1 cellular context compared by ENCODE assay signal in the genomic region with DNA sequence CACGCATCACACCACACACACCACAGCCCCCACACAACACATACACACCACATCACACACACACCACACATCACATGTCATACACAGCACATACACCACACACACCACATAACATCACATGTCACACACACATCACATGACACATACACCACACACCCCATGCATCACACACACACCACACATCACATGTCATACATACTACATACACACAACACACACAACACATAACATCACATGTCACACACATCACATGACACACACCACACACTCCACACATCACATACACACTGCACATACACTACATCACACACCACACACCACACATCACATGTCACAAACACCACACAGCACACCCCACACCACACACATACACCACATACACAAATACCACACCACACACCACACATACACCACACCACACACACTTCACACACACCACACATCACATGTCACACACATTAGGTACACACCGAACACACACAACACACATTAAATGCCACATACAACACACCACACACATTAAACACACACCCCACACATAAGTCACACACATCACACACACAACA.
TF ChIP-seq lines count a peak whose summit lies in the region.

No MANE protein-coding gene starts in this region.

TF ChIP-seq in GM12878, 131 proteins besides CTCF, POLR2A, EP300 and RAD21:
- TF ChIP-seq, protein P1, sequence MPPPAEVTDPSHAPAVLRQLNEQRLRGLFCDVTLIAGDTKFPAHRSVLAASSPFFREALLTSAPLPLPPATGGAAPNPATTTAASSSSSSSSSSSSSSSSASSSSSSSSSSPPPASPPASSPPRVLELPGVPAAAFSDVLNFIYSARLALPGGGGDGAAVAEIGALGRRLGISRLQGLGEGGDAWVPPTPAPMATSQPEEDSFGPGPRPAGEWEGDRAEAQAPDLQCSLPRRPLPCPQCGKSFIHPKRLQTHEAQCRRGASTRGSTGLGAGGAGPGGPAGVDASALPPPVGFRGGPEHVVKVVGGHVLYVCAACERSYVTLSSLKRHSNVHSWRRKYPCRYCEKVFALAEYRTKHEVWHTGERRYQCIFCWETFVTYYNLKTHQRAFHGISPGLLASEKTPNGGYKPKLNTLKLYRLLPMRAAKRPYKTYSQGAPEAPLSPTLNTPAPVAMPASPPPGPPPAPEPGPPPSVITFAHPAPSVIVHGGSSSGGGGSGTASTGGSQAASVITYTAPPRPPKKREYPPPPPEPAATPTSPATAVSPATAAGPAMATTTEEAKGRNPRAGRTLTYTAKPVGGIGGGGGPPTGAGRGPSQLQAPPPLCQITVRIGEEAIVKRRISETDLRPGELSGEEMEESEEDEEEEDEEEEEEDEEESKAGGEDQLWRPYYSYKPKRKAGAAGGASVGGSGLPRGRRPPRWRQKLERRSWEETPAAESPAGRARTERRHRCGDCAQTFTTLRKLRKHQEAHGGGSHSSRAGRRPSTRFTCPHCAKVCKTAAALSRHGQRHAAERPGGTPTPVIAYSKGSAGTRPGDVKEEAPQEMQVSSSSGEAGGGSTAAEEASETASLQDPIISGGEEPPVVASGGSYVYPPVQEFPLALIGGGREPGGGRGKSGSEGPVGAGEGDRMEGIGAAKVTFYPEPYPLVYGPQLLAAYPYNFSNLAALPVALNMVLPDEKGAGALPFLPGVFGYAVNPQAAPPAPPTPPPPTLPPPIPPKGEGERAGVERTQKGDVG (CRISPR knock-in tag; IDR thresholded peaks at IDR 0.05): no peak
- TF ChIP-seq STAT3 (IDR thresholded peaks at IDR 0.05; ENCODE audit: low read depth, low read length) (no peak), SMAD1 (IDR thresholded peaks at IDR 0.05; ENCODE audit: low read depth, partially characterized antibody) (no peak), MXI1 (IDR thresholded peaks at IDR 0.05; ENCODE audit: low read depth, low read length) (no peak), NR2C2 (IDR thresholded peaks at IDR 0.05; ENCODE audit: borderline replicate concordance, control insufficient read depth, insufficient read length, low read depth) (peak; percentile 40), SP1 (IDR thresholded peaks at IDR 0.05; ENCODE audit: low read depth, low read length) (no peak), ZNF217 (IDR thresholded peaks at IDR 0.05) (no peak), NRF1 (conservative IDR thresholded peaks at IDR 0.05; ENCODE audit: low read depth, low read length) (no peak), HDGF (IDR thresholded peaks at IDR 0.05) (peak; percentile 54; the same call in 1 of the 2 replicates), ZNF24 (IDR thresholded peaks at IDR 0.05) (no peak), TCF3 (IDR thresholded peaks at IDR 0.05; ENCODE audit: borderline replicate concordance, insufficient read depth, low read depth, low read length) (no peak)
- TF ChIP-seq, protein P2, sequence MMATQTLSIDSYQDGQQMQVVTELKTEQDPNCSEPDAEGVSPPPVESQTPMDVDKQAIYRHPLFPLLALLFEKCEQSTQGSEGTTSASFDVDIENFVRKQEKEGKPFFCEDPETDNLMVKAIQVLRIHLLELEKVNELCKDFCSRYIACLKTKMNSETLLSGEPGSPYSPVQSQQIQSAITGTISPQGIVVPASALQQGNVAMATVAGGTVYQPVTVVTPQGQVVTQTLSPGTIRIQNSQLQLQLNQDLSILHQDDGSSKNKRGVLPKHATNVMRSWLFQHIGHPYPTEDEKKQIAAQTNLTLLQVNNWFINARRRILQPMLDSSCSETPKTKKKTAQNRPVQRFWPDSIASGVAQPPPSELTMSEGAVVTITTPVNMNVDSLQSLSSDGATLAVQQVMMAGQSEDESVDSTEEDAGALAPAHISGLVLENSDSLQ (IDR thresholded peaks at IDR 0.05): 0 out of 2 replicates have a peak, but pooled peaks have one; percentile 6
- TF ChIP-seq, protein P3, sequence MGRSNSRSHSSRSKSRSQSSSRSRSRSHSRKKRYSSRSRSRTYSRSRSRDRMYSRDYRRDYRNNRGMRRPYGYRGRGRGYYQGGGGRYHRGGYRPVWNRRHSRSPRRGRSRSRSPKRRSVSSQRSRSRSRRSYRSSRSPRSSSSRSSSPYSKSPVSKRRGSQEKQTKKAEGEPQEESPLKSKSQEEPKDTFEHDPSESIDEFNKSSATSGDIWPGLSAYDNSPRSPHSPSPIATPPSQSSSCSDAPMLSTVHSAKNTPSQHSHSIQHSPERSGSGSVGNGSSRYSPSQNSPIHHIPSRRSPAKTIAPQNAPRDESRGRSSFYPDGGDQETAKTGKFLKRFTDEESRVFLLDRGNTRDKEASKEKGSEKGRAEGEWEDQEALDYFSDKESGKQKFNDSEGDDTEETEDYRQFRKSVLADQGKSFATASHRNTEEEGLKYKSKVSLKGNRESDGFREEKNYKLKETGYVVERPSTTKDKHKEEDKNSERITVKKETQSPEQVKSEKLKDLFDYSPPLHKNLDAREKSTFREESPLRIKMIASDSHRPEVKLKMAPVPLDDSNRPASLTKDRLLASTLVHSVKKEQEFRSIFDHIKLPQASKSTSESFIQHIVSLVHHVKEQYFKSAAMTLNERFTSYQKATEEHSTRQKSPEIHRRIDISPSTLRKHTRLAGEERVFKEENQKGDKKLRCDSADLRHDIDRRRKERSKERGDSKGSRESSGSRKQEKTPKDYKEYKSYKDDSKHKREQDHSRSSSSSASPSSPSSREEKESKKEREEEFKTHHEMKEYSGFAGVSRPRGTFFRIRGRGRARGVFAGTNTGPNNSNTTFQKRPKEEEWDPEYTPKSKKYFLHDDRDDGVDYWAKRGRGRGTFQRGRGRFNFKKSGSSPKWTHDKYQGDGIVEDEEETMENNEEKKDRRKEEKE (IDR thresholded peaks at IDR 0.05): no peak
- TF ChIP-seq, protein P4, sequence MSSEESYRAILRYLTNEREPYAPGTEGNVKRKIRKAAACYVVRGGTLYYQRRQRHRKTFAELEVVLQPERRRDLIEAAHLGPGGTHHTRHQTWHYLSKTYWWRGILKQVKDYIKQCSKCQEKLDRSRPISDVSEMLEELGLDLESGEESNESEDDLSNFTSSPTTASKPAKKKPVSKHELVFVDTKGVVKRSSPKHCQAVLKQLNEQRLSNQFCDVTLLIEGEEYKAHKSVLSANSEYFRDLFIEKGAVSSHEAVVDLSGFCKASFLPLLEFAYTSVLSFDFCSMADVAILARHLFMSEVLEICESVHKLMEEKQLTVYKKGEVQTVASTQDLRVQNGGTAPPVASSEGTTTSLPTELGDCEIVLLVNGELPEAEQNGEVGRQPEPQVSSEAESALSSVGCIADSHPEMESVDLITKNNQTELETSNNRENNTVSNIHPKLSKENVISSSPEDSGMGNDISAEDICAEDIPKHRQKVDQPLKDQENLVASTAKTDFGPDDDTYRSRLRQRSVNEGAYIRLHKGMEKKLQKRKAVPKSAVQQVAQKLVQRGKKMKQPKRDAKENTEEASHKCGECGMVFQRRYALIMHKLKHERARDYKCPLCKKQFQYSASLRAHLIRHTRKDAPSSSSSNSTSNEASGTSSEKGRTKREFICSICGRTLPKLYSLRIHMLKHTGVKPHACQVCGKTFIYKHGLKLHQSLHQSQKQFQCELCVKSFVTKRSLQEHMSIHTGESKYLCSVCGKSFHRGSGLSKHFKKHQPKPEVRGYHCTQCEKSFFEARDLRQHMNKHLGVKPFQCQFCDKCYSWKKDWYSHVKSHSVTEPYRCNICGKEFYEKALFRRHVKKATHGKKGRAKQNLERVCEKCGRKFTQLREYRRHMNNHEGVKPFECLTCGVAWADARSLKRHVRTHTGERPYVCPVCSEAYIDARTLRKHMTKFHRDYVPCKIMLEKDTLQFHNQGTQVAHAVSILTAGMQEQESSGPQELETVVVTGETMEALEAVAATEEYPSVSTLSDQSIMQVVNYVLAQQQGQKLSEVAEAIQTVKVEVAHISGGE (CRISPR knock-in tag; IDR thresholded peaks at IDR 0.05): no peak
TF ChIP-seq in GM12878: peak in this region for 3.
